Comparison of ENCODE assay signal across 1 cellular context in the genomic region with DNA sequence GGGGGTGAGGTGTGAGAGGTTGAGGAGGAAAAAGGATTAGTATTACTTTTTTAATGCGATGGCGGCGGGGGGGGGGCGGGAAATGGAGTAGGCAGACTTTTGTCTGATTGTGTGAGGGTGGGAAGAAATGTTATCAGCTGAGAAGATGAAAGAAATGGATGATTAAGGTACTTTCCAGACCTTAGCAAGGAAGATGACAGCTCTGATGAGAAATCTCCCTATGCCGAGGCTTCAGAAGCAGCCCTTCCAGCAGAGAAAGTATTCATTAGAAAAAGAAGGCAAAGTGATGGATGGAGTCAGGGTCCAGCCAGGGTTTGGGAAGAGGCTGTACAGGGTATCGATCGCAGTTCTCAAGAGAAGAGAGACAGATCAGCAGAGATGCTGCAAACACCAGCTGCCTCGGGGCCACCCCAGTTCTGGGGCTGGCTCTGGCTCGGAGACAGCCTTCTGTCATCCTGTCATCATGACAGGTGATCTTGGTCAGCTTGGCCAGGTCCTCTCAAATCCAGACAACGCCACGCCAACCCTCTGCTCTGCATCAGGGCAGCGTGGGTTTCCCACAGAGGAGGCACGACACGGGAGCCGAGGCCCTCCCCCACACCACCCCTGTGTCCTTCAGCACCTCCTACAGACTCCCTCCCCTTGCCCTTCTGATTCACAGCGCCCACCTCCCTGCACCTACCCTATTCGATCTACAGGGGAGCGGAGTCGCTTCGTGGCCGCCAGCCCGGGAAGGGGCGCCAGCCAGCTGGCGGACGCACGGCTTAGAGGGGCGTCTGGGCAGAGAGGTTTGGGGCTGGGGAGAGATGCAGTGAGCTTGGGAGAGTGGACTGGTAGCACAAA.
TF ChIP-seq lines count a peak whose summit lies in the region.

No MANE protein-coding gene starts in this region.

TF ChIP-seq in GM12878, 131 proteins besides CTCF, POLR2A, EP300 and RAD21:
- no peak for TF ChIP-seq NR2C2 (IDR thresholded peaks at IDR 0.05; ENCODE audit: borderline replicate concordance, control insufficient read depth, insufficient read length, low read depth)
- peak; percentile 78; the same call in 1 of the 2 replicates for TF ChIP-seq HDGF (IDR thresholded peaks at IDR 0.05)
- TF ChIP-seq EGR1 (IDR thresholded peaks at IDR 0.05; ENCODE audit: borderline replicate concordance in 1 of 2, low read depth in 2 of 2, low read length in 2 of 2) = 0 out of 3 replicates have a peak, but pooled peaks of 1 of the 2 experiments have one; percentile 0
- TF ChIP-seq CREM (IDR thresholded peaks at IDR 0.05; ENCODE audit: low read depth) = no peak
- TF ChIP-seq SMARCA5 (IDR thresholded peaks at IDR 0.05) = 0 out of 2 replicates have a peak, but pooled peaks have one; percentile 9
- TF ChIP-seq ETV6 (conservative IDR thresholded peaks at IDR 0.05 in 1 of 2, IDR thresholded peaks at IDR 0.05 in 1 of 2; ENCODE audit: borderline replicate concordance in 1 of 2, low read depth in 1 of 2) = no peak
- TF ChIP-seq RAD51 (IDR thresholded peaks at IDR 0.05) = no peak
- no peak for TF ChIP-seq PAX5 (IDR thresholded peaks at IDR 0.05; ENCODE audit: borderline replicate concordance, low read depth, low read length)
- TF ChIP-seq JUND (IDR thresholded peaks at IDR 0.05; ENCODE audit: low read depth, low read length) = no peak
- TF ChIP-seq, protein P1, sequence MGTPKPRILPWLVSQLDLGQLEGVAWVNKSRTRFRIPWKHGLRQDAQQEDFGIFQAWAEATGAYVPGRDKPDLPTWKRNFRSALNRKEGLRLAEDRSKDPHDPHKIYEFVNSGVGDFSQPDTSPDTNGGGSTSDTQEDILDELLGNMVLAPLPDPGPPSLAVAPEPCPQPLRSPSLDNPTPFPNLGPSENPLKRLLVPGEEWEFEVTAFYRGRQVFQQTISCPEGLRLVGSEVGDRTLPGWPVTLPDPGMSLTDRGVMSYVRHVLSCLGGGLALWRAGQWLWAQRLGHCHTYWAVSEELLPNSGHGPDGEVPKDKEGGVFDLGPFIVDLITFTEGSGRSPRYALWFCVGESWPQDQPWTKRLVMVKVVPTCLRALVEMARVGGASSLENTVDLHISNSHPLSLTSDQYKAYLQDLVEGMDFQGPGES (IDR thresholded peaks at IDR 0.05) = no peak
- TF ChIP-seq, protein P2, sequence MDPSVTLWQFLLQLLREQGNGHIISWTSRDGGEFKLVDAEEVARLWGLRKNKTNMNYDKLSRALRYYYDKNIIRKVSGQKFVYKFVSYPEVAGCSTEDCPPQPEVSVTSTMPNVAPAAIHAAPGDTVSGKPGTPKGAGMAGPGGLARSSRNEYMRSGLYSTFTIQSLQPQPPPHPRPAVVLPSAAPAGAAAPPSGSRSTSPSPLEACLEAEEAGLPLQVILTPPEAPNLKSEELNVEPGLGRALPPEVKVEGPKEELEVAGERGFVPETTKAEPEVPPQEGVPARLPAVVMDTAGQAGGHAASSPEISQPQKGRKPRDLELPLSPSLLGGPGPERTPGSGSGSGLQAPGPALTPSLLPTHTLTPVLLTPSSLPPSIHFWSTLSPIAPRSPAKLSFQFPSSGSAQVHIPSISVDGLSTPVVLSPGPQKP (IDR thresholded peaks at IDR 0.05; ENCODE audit: low read depth, low read length) = no peak
- TF ChIP-seq NFXL1 (IDR thresholded peaks at IDR 0.05; ENCODE audit: borderline replicate concordance) = no peak
- TF ChIP-seq, protein P3, sequence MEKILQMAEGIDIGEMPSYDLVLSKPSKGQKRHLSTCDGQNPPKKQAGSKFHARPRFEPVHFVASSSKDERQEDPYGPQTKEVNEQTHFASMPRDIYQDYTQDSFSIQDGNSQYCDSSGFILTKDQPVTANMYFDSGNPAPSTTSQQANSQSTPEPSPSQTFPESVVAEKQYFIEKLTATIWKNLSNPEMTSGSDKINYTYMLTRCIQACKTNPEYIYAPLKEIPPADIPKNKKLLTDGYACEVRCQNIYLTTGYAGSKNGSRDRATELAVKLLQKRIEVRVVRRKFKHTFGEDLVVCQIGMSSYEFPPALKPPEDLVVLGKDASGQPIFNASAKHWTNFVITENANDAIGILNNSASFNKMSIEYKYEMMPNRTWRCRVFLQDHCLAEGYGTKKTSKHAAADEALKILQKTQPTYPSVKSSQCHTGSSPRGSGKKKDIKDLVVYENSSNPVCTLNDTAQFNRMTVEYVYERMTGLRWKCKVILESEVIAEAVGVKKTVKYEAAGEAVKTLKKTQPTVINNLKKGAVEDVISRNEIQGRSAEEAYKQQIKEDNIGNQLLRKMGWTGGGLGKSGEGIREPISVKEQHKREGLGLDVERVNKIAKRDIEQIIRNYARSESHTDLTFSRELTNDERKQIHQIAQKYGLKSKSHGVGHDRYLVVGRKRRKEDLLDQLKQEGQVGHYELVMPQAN (conservative IDR thresholded peaks at IDR 0.05) = 0 out of 2 replicates have a peak, but pooled peaks have one; percentile 22
- no peak for TF ChIP-seq DPF2 (IDR thresholded peaks at IDR 0.05)
- TF ChIP-seq, protein P4, sequence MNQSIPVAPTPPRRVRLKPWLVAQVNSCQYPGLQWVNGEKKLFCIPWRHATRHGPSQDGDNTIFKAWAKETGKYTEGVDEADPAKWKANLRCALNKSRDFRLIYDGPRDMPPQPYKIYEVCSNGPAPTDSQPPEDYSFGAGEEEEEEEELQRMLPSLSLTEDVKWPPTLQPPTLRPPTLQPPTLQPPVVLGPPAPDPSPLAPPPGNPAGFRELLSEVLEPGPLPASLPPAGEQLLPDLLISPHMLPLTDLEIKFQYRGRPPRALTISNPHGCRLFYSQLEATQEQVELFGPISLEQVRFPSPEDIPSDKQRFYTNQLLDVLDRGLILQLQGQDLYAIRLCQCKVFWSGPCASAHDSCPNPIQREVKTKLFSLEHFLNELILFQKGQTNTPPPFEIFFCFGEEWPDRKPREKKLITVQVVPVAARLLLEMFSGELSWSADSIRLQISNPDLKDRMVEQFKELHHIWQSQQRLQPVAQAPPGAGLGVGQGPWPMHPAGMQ (IDR thresholded peaks at IDR 0.05; ENCODE audit: borderline replicate concordance) = no peak
- TF ChIP-seq MYC (IDR thresholded peaks at IDR 0.05; ENCODE audit: insufficient read depth, insufficient read length, insufficient replicate concordance, low read length, severe bottlenecking) = no peak
- no peak for TF ChIP-seq SIX5 (IDR thresholded peaks at IDR 0.05; ENCODE audit: low read depth, low read length, severe bottlenecking)
- no peak for TF ChIP-seq PML (IDR thresholded peaks at IDR 0.05; ENCODE audit: low read length)
- TF ChIP-seq, protein P5, sequence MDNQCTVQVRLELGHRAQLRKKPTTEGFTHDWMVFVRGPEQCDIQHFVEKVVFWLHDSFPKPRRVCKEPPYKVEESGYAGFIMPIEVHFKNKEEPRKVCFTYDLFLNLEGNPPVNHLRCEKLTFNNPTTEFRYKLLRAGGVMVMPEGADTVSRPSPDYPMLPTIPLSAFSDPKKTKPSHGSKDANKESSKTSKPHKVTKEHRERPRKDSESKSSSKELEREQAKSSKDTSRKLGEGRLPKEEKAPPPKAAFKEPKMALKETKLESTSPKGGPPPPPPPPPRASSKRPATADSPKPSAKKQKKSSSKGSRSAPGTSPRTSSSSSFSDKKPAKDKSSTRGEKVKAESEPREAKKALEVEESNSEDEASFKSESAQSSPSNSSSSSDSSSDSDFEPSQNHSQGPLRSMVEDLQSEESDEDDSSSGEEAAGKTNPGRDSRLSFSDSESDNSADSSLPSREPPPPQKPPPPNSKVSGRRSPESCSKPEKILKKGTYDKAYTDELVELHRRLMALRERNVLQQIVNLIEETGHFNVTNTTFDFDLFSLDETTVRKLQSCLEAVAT (IDR thresholded peaks at IDR 0.05) = no peak
- no peak for TF ChIP-seq SUZ12 (IDR thresholded peaks at IDR 0.05; ENCODE audit: unreplicated experiment)
